Comparison of ENCODE assay signal across 21 cellular contexts in the genomic region with DNA sequence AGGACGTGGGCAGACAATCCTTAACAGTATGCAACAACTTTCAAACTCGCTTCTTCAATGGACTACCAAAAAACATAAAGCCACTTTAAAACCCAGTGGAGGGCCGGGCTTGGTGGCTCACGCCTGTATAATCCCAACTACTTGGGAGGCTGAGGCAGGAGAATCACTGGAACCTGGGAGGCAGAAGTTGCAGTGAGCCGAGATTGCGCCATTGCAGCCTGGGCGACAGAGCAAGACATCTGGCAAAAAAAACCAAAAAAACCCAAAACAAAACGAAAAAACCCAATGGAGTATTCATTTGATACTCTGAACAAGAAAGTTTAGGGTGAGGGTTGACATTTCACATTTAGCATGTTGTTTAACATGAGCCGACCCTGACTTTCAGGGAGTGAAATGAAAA. TPM values are rescaled to one million over a fixed set of nuclear protein-coding genes. Genes with fewer than 3 reads are reported as not detected.
"Had no signal": no experiment of that assay in that cellular context is flagged by ENCODE, and none has a peak within 500 bp of the region (broad histone marks: within the 10 kb centered on the region; RNA-seq: fewer than 3 reads in every experiment).

No MANE protein-coding gene starts in this region.

- H3K36me3 Mint-ChIP-seq: brain had no signal

- H3K4me2 ChIP-seq: smooth muscle cell had no signal

- H3K27ac ChIP-seq: sigmoid colon, suprapubic skin, tibial nerve, WERI-Rb-1 had no signal

- H3K36me3 ChIP-seq: sigmoid colon, WERI-Rb-1 had no signal

- ATAC-seq: activated T-cell treated with anti-CD3 and anti-CD28 coated beads, Interleukin-2, amount 50 U/mL, for 4 hours; esophagus mucosa; left lobe of liver; stimulated activated naive CD8-positive, alpha-beta T cell treated with anti-CD3 and anti-CD28 coated beads, Interleukin-15, amount 100 ng/mL, for 72 hours had no signal

- H3K27me3 Mint-ChIP-seq: naive B cell; progenitor cell of endocrine pancreas; stimulated activated naive CD8-positive, alpha-beta T cell treated with anti-CD3 and anti-CD28 coated beads, Interleukin-15, amount 100 ng/mL, for 72 hours had no signal

- DNase-seq: activated CD4-positive, CD25-positive, alpha-beta regulatory T cell treated with anti-CD3 and anti-CD28 coated beads, Interleukin-2, amount 50 U/mL, for 72 hours; activated effector memory CD4-positive, alpha-beta T cell treated with Interleukin-2 at 50 U/mL for 16 hours; activated naive CD4-positive, alpha-beta T cell treated with anti-CD3 and anti-CD28 coated beads for 36 hours; activated T-cell treated with anti-CD3 and anti-CD28 coated beads, Interleukin-2, amount 50 U/mL, for 4 hours; aorta; effector memory CD4-positive, alpha-beta T cell; foreskin melanocyte; naive B cell; retina; stimulated activated CD4-positive, alpha-beta T cell treated with anti-CD3 and anti-CD28 coated beads, Interleukin-15, amount 100 ng/mL, for 24 hours; stimulated activated naive CD8-positive, alpha-beta T cell treated with anti-CD3 and anti-CD28 coated beads, Interleukin-15, amount 100 ng/mL, for 72 hours; WERI-Rb-1 had no signal

- H3K4me3 ChIP-seq: lung, sigmoid colon, smooth muscle cell, suprapubic skin, tibial nerve had no signal

- H3K9me3 ChIP-seq: sigmoid colon, suprapubic skin, tibial nerve had no signal

- H3K9me3 Mint-ChIP-seq: activated naive CD4-positive, alpha-beta T cell treated with anti-CD3 and anti-CD28 coated beads for 36 hours; activated T-cell treated with anti-CD3 and anti-CD28 coated beads, Interleukin-2, amount 50 U/mL, for 4 hours; brain; naive B cell; stimulated activated naive CD8-positive, alpha-beta T cell treated with anti-CD3 and anti-CD28 coated beads, Interleukin-15, amount 100 ng/mL, for 72 hours had no signal

- H3K27me3 ChIP-seq: sigmoid colon, suprapubic skin, tibial nerve had no signal

- H3K4me1 ChIP-seq: sigmoid colon, suprapubic skin, tibial nerve had no signal

- H3K4me1 Mint-ChIP-seq: brain had no signal

- H3K4me3 Mint-ChIP-seq: activated naive CD4-positive, alpha-beta T cell treated with anti-CD3 and anti-CD28 coated beads for 36 hours; activated T-cell treated with anti-CD3 and anti-CD28 coated beads, Interleukin-2, amount 50 U/mL, for 4 hours; brain; naive B cell; stimulated activated naive CD8-positive, alpha-beta T cell treated with anti-CD3 and anti-CD28 coated beads, Interleukin-15, amount 100 ng/mL, for 72 hours had no signal

- H3K27ac Mint-ChIP-seq: activated naive CD4-positive, alpha-beta T cell treated with anti-CD3 and anti-CD28 coated beads for 36 hours; brain; stimulated activated naive CD8-positive, alpha-beta T cell treated with anti-CD3 and anti-CD28 coated beads, Interleukin-15, amount 100 ng/mL, for 72 hours had no signal

RNA-seq across cellular contexts. Expression of a gene that starts 14.0 kb away (rescaled TPM):
- polyA plus RNA-seq: smooth muscle cell had no signal
